Comparison of ENCODE assay signal across 9 cellular contexts in the genomic region with DNA sequence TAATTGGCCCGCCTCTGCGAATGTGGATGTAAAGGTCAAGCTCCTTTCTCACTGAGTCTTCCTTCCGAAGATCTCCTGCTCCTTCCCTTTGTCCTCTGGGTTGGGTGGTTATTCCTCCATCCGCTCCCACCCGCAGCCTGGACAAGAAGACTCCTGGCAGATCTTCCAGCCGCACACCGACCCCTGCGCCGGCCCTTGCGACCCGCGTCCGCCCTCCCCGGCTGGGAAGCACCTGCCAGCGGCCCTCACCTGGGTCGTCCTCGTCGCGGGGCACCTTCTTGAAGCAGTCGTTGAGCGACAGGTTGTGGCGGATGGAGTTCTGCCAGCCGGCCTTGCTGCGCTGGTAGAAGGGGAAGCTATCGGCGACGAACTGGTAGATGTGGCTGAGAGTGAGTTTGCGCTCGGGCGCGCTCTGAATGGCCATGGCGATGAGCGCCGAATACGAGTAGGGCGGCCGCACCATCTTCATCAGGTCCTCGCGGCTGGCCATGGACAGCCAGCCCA. TPM values are rescaled to one million over a fixed set of nuclear protein-coding genes. Genes with fewer than 3 reads are reported as not detected.
DNase-seq lines count a peak whose midpoint lies in the region; ATAC-seq and TF ChIP-seq lines count a peak whose summit lies in the region.
"Had no signal": no experiment of that assay in that cellular context is flagged by ENCODE, and none has a peak within 500 bp of the region (broad histone marks: within the 10 kb centered on the region; RNA-seq: fewer than 3 reads in every experiment).

No MANE protein-coding gene starts in this region.

- H3K4me1 Mint-ChIP-seq in activated CD4-positive, alpha-beta memory T cell treated with anti-CD3 and anti-CD28 coated beads, Interleukin-2, amount 10 ng/mL, durations not matched to agents 7 days and 5 days = peaks cover 11% of the 10 kb centered on the region
- H3K4me1 Mint-ChIP-seq in type B pancreatic cell (ENCODE audit: unreplicated experiment) = peaks cover 5% of the 10 kb centered on the region

- peaks cover 2% of the 10 kb centered on the region for H3K36me3 Mint-ChIP-seq in activated CD4-positive, alpha-beta memory T cell treated with anti-CD3 and anti-CD28 coated beads, Interleukin-2, amount 10 ng/mL, durations not matched to agents 7 days and 5 days (ENCODE audit: low read depth)
- H3K36me3 Mint-ChIP-seq in type B pancreatic cell = no peaks in the 10 kb centered on the region

- TF ChIP-seq CTCF in type B pancreatic cell (conservative IDR thresholded peaks at IDR 0.05) = no peak

- peak overlapping the region; percentile 85 for H3K4me3 ChIP-seq in iPS-15b (ENCODE audit: low read depth, low read length)

- H3K36me3 ChIP-seq in iPS-15b (ENCODE audit: control insufficient read depth, insufficient read depth, low read length) = peaks cover 14% of the 10 kb centered on the region

- peak overlapping the region; percentile 61 for H3K9ac ChIP-seq in iPS-15b (ENCODE audit: low read depth, low read length)

- peaks cover 59% of the 10 kb centered on the region for H3K27me3 Mint-ChIP-seq in activated CD4-positive, alpha-beta memory T cell treated with anti-CD3 and anti-CD28 coated beads, Interleukin-2, amount 10 ng/mL, durations not matched to agents 7 days and 5 days
- H3K27me3 Mint-ChIP-seq in type B pancreatic cell = peaks cover 70% of the 10 kb centered on the region

- ATAC-seq in GM21529 (IDR thresholded peaks at IDR 0.05; ENCODE audit: unreplicated experiment) = no peak
- ATAC-seq in HG03280 (IDR thresholded peaks at IDR 0.05; ENCODE audit: unreplicated experiment) = no peak

- POLR2A ChIA-PET in activated CD4-positive, alpha-beta memory T cell treated with anti-CD3 and anti-CD28 coated beads, Interleukin-2, amount 10 ng/mL, durations not matched to agents 7 days and 5 days (lab: Charles Lee) = no interaction called here

- CTCF ChIA-PET in activated CD4-positive, alpha-beta memory T cell treated with anti-CD3 and anti-CD28 coated beads, Interleukin-2, amount 10 ng/mL, durations not matched to agents 7 days and 5 days (lab: Charles Lee) = no interaction called here

- H3K27me3 ChIP-seq in iPS-15b (ENCODE audit: control insufficient read depth, insufficient read depth, low read length) = peaks cover 20% of the 10 kb centered on the region

- no peak overlapping the region for H3K27ac Mint-ChIP-seq in activated CD4-positive, alpha-beta memory T cell treated with anti-CD3 and anti-CD28 coated beads, Interleukin-2, amount 10 ng/mL, durations not matched to agents 7 days and 5 days
- H3K27ac Mint-ChIP-seq in type B pancreatic cell = no peak overlapping the region

- H3K9me3 ChIP-seq in iPS-15b (ENCODE audit: control insufficient read depth, insufficient read depth, low read length) = no peaks in the 10 kb centered on the region

- peak; percentile 14 to 21 for DNase-seq in stimulated activated CD4-positive, alpha-beta T cell treated with anti-CD3 and anti-CD28 coated beads, Interleukin-2, amount 100 ng/mL, for 24 hours
- no peak for DNase-seq in stimulated activated CD4-positive, alpha-beta T cell treated with anti-CD3 and anti-CD28 coated beads, Interleukin-4, amount 100 ng/mL, for 4 hours
- DNase-seq in activated CD4-positive, alpha-beta memory T cell treated with anti-CD3 and anti-CD28 coated beads, Interleukin-2, amount 10 ng/mL, durations not matched to agents 7 days and 5 days = peak; percentile 16
- DNase-seq in type B pancreatic cell (ENCODE audit: extremely low spot score, unreplicated experiment) (no peak), AML-193 (lab: John Stamatoyannopoulos, UW) (no peak)

- peak overlapping the region; percentile 48 for H3K4me3 Mint-ChIP-seq in activated CD4-positive, alpha-beta memory T cell treated with anti-CD3 and anti-CD28 coated beads, Interleukin-2, amount 10 ng/mL, durations not matched to agents 7 days and 5 days
- peak overlapping the region; percentile 83 for H3K4me3 Mint-ChIP-seq in type B pancreatic cell

- no peaks in the 10 kb centered on the region for H3K9me3 Mint-ChIP-seq in activated CD4-positive, alpha-beta memory T cell treated with anti-CD3 and anti-CD28 coated beads, Interleukin-2, amount 10 ng/mL, durations not matched to agents 7 days and 5 days
- no peaks in the 10 kb centered on the region for H3K9me3 Mint-ChIP-seq in type B pancreatic cell

- H3K4me1 ChIP-seq in iPS-15b (ENCODE audit: control insufficient read depth, insufficient read depth, low read length) = peaks cover 7% of the 10 kb centered on the region

RNA-seq across cellular contexts. Expression of a gene that starts 0.8 kb away (rescaled TPM):
- not detected for total RNA-seq in activated CD4-positive, alpha-beta memory T cell treated with anti-CD3 and anti-CD28 coated beads, Interleukin-2, amount 10 ng/mL, durations not matched to agents 7 days and 5 days
- total RNA-seq in type B pancreatic cell (ENCODE audit: low replicate concordance) = 1.1 and 2.2 TPM in 2 replicates
- total RNA-seq: fibroblast of lung had no signal

Comparison
In these comparisons a context has a peak if more than half of its experiments do, and no peak if none do; other contexts are left out.
1. DNase-seq: peak in stimulated activated CD4-positive, alpha-beta T cell treated with anti-CD3 and anti-CD28 coated beads, Interleukin-2, amount 100 ng/mL, for 24 hours (2 of 2) and activated CD4-positive, alpha-beta memory T cell treated with anti-CD3 and anti-CD28 coated beads, Interleukin-2, amount 10 ng/mL, durations not matched to agents 7 days and 5 days (single experiment); none in stimulated activated CD4-positive, alpha-beta T cell treated with anti-CD3 and anti-CD28 coated beads, Interleukin-4, amount 100 ng/mL, for 4 hours (0 of 2), type B pancreatic cell (single experiment) and AML-193 (0 of 2).